In the genomic region with DNA sequence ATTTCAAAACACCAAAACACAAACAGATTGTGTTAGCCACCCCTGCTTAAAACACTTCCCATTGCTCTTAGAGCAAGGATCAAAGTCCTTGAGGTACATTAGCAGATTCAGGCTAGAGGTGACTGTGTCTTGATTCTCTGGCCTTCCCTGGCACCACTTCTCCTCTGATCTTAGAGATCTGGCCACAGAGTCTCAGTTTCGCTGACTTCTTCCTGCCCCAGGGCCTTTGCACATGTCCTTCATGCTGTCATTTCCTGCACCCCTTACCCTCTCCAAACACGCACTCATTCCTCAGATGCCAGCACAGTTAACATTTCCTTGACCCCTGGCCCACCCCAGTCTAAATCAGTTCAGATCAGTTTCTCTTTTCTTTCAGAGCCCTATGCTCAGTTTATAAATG, we compare ENCODE assay signal across 23 cellular contexts. TPM values are rescaled to one million over a fixed set of nuclear protein-coding genes. Genes with fewer than 3 reads are reported as not detected.
DNase-seq lines count a peak whose midpoint lies in the region; ATAC-seq, FAIRE-seq and TF ChIP-seq lines count a peak whose summit lies in the region.
"Had no signal": no experiment of that assay in that cellular context is flagged by ENCODE, and none has a peak within 500 bp of the region (broad histone marks: within the 10 kb centered on the region; RNA-seq: fewer than 3 reads in every experiment).

No MANE protein-coding gene starts in this region.

- H3K4me1 Mint-ChIP-seq in activated naive CD4-positive, alpha-beta T cell treated with anti-CD3 and anti-CD28 coated beads for 36 hours (ENCODE audit: low read depth): peaks cover 2% of the 10 kb centered on the region
- H3K4me1 Mint-ChIP-seq in CD4-positive, CD25-positive, alpha-beta regulatory T cell: peaks cover 3 to 14% (median 7%) of the 10 kb centered on the region in 4 donors

- no peaks in the 10 kb centered on the region for H3K36me3 ChIP-seq in CD4-positive, CD25-positive, alpha-beta regulatory T cell (ENCODE audit: control insufficient read depth, insufficient read depth, low read length)
- H3K36me3 ChIP-seq in neutrophil: no peaks in the 10 kb centered on the region
- H3K36me3 ChIP-seq: SJCRH30 had no signal

- intact Hi-C loops in activated naive CD4-positive, alpha-beta T cell treated with anti-CD3 and anti-CD28 coated beads for 36 hours (cut with micrococcal nuclease): no loop called here

- no peaks in the 10 kb centered on the region for H3K4me1 ChIP-seq in CD4-positive, CD25-positive, alpha-beta regulatory T cell (ENCODE audit: control insufficient read depth, insufficient read depth, low read length, poor library complexity, severe bottlenecking)
- H3K4me1 ChIP-seq in neutrophil (ENCODE audit: control insufficient read depth in 1 of 2, insufficient read depth in 1 of 2, low read depth in 1 of 2, low read length in 1 of 2): peaks cover 39 to 48% of the 10 kb centered on the region in 2 experiments
- H3K4me1 ChIP-seq: SJCRH30 had no signal

- POLR2A ChIA-PET in HEK293T (lab: Yijun Ruan, JAX): no interaction called here

- no peak overlapping the region for H3K4me3 ChIP-seq in CD4-positive, CD25-positive, alpha-beta regulatory T cell (ENCODE audit: low read depth, low read length)
- no peak overlapping the region for H3K4me3 ChIP-seq in neutrophil (ENCODE audit: low read depth in 1 of 2, low read length in 1 of 2)
- H3K4me3 ChIP-seq: SJCRH30 had no signal

- no peak overlapping the region for H3K27ac ChIP-seq in CD4-positive, CD25-positive, alpha-beta regulatory T cell (ENCODE audit: insufficient read depth, low read length, poor library complexity, severe bottlenecking)
- H3K27ac ChIP-seq in neutrophil: peak overlapping the region; percentile 77
- H3K27ac ChIP-seq: C4-2B, SJCRH30 had no signal

- no peak for TF ChIP-seq CTCF in neutrophil (IDR thresholded peaks at IDR 0.05)

- CTCF ChIA-PET in activated naive CD4-positive, alpha-beta T cell treated with anti-CD3 and anti-CD28 coated beads for 36 hours (lab: Charles Lee): no interaction called here
- CTCF ChIA-PET in HEK293T (lab: Yijun Ruan, JAX): no interaction called here

- no peaks in the 10 kb centered on the region for H3K9me3 ChIP-seq in CD4-positive, CD25-positive, alpha-beta regulatory T cell (ENCODE audit: control insufficient read depth in 2 of 2, low read length in 2 of 2)
- H3K9me3 ChIP-seq in neutrophil: no peaks in the 10 kb centered on the region
- H3K9me3 ChIP-seq: SJCRH30 had no signal

- H3K36me3 Mint-ChIP-seq in activated naive CD4-positive, alpha-beta T cell treated with anti-CD3 and anti-CD28 coated beads for 36 hours (ENCODE audit: low read depth): no peaks in the 10 kb centered on the region
- H3K36me3 Mint-ChIP-seq in CD4-positive, CD25-positive, alpha-beta regulatory T cell: no peaks in the 10 kb centered on the region

- ATAC-seq in CD4-positive, CD25-positive, alpha-beta regulatory T cell (ENCODE audit: low read depth in 2 of 2): no peak
- ATAC-seq in GM18861 (IDR thresholded peaks at IDR 0.05; ENCODE audit: unreplicated experiment): no peak
- no peak for ATAC-seq in GM19395 (IDR thresholded peaks at IDR 0.05; ENCODE audit: unreplicated experiment)
- ATAC-seq: HepG2, Panc1 had no signal

- no peaks in the 10 kb centered on the region for H3K27me3 ChIP-seq in CD4-positive, CD25-positive, alpha-beta regulatory T cell (ENCODE audit: control insufficient read depth, insufficient read depth, low read length)
- H3K27me3 ChIP-seq in neutrophil: no peaks in the 10 kb centered on the region
- H3K27me3 ChIP-seq: SJCRH30 had no signal

- H3K4me3 Mint-ChIP-seq in activated naive CD4-positive, alpha-beta T cell treated with anti-CD3 and anti-CD28 coated beads for 36 hours: no peak overlapping the region
- H3K4me3 Mint-ChIP-seq in CD4-positive, CD25-positive, alpha-beta regulatory T cell: no peak overlapping the region
- H3K4me3 Mint-ChIP-seq: HFFc6 had no signal

- FAIRE-seq in GM18507 (lab: Jason Lieb, UNC): peak; percentile 66
- FAIRE-seq: G401.6, HepG2 had no signal

- H3K27ac Mint-ChIP-seq in activated naive CD4-positive, alpha-beta T cell treated with anti-CD3 and anti-CD28 coated beads for 36 hours: no peak overlapping the region
- peak overlapping the region in 2 of 3 donors; percentile 80 to 97 for H3K27ac Mint-ChIP-seq in CD4-positive, CD25-positive, alpha-beta regulatory T cell
- H3K27ac Mint-ChIP-seq: HFFc6 had no signal

- H3K27me3 Mint-ChIP-seq in activated naive CD4-positive, alpha-beta T cell treated with anti-CD3 and anti-CD28 coated beads for 36 hours (ENCODE audit: low read depth): no peaks in the 10 kb centered on the region
- H3K27me3 Mint-ChIP-seq in CD4-positive, CD25-positive, alpha-beta regulatory T cell: no peaks in the 10 kb centered on the region

- H3K9me3 Mint-ChIP-seq in activated naive CD4-positive, alpha-beta T cell treated with anti-CD3 and anti-CD28 coated beads for 36 hours: no peaks in the 10 kb centered on the region
- peaks cover 0 to 2% (median 0%) of the 10 kb centered on the region in 7 donors for H3K9me3 Mint-ChIP-seq in CD4-positive, CD25-positive, alpha-beta regulatory T cell
- H3K9me3 Mint-ChIP-seq: HFFc6 had no signal

- DNase-seq in activated naive CD4-positive, alpha-beta T cell treated with anti-CD3 and anti-CD28 coated beads for 36 hours: peak; percentile 38
- DNase-seq in activated naive CD4-positive, alpha-beta T cell treated with Interleukin-2 at 50 U/mL for 16 hours: no peak
- no peak for DNase-seq in CD4-positive, CD25-positive, alpha-beta regulatory T cell
- DNase-seq in GM18507 (ENCODE audit: extremely low spot score, insufficient read length, low read depth) (no peak), HEK293T (ENCODE audit: extremely low spot score) (no peak)
- DNase-seq: ACHN, DMS 273 treated with DMSO at 0.1 percent for 48 hours, DND-41, HFFc6, KG1, NCI-H1105 treated with DMSO at 0.1 percent for 48 hours, NCI-H1694, NCI-H2081 treated with DMSO at 0.1 percent for 48 hours, NCI-H446 treated with DMSO at 0.1 percent for 48 hours, NCI-H69, SJCRH30 had no signal

TF ChIP-seq in HEK293T, 16 proteins besides CTCF, POLR2A, EP300 and RAD21:
- no peak for TF ChIP-seq CTBP1 (IDR thresholded peaks at IDR 0.05; ENCODE audit: borderline replicate concordance)
- no peak for TF ChIP-seq FOXK2 (IDR thresholded peaks at IDR 0.05)
- no peak for TF ChIP-seq SP1 (IDR thresholded peaks at IDR 0.05)
- no peak for TF ChIP-seq BHLHE40 (IDR thresholded peaks at IDR 0.05; ENCODE audit: borderline replicate concordance)
- TF ChIP-seq ZNF384 (IDR thresholded peaks at IDR 0.05): no peak
- TF ChIP-seq FOXM1 (IDR thresholded peaks at IDR 0.05; ENCODE audit: borderline replicate concordance): no peak
- no peak for TF ChIP-seq FOXA1 (IDR thresholded peaks at IDR 0.05)
- TF ChIP-seq L3MBTL2 (conservative IDR thresholded peaks at IDR 0.05): no peak

RNA-seq across cellular contexts. Expression of gene CXCR4, which starts 16.9 kb away (rescaled TPM):
- 10 to 100 TPM; 70.2 to 72.6 TPM for total RNA-seq in activated naive CD4-positive, alpha-beta T cell treated with anti-CD3 and anti-CD28 coated beads for 36 hours
- 2,224 TPM for total RNA-seq in CD4-positive, CD25-positive, alpha-beta regulatory T cell
- polyA plus RNA-seq in CD4-positive, CD25-positive, alpha-beta regulatory T cell: 100 to 1,000 TPM; 536 to 682 (median 586) TPM
- total RNA-seq: HFFc6 had no signal

Comparison
In these comparisons a context has a peak if more than half of its experiments do, and no peak if none do; other contexts are left out.
1. RNA of gene CXCR4, which starts 16.9 kb away (total RNA-seq): 2,224 TPM in CD4-positive, CD25-positive, alpha-beta regulatory T cell (single experiment); 70.2 to 72.6 TPM in activated naive CD4-positive, alpha-beta T cell treated with anti-CD3 and anti-CD28 coated beads for 36 hours; every median in the first group is over 10 times any median in the second.